2 cellular contexts compared by ENCODE assay signal in the genomic region with DNA sequence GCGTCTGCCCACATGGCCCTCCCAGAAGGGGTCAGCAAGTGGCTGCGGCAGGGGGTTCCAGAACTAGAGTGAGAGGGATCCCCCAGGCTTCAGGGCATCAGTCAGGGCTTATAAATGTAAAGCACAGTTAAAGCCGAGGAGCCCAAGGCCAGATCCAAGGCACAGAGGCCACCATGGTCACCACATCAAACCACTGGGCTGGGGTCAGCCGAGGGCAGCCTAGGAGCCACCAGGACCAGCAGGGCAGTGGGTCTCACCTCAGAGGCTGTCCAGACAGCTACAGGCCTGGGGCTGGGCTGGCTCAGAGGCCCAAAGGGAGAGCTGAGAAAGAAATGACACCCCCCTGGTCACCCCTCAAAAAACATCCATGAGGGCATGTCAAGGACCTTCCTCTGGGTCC.
TF ChIP-seq lines count a peak whose summit lies in the region.

No MANE protein-coding gene starts in this region.

TF ChIP-seq in HepG2, 621 proteins besides CTCF, POLR2A, EP300 and RAD21 (continues in another document):
- TF ChIP-seq ATRX (CRISPR knock-in tag; IDR thresholded peaks at IDR 0.05; ENCODE audit: borderline replicate concordance) = no peak
- TF ChIP-seq ZNF253 (CRISPR knock-in tag; IDR thresholded peaks at IDR 0.05; ENCODE audit: borderline replicate concordance) = no peak
- no peak for TF ChIP-seq ZNF468 (CRISPR knock-in tag; IDR thresholded peaks at IDR 0.05)
- TF ChIP-seq ZNF318 (CRISPR knock-in tag; IDR thresholded peaks at IDR 0.05) = no peak
- TF ChIP-seq NR2F1 (CRISPR knock-in tag; IDR thresholded peaks at IDR 0.05) = 0 out of 4 replicates have a peak, but pooled peaks of 1 of the 2 experiments have one; percentile 12
- no peak for TF ChIP-seq ZSCAN20 (CRISPR knock-in tag; IDR thresholded peaks at IDR 0.05; ENCODE audit: borderline replicate concordance)
- TF ChIP-seq FOXP1 (IDR thresholded peaks at IDR 0.05) = no peak
- no peak for TF ChIP-seq FOXP1 (CRISPR knock-in tag; IDR thresholded peaks at IDR 0.05)
- TF ChIP-seq GMEB1 (CRISPR knock-in tag; IDR thresholded peaks at IDR 0.05; ENCODE audit: borderline replicate concordance) = no peak
- no peak for TF ChIP-seq ZZZ3 (CRISPR knock-in tag; IDR thresholded peaks at IDR 0.05; ENCODE audit: borderline replicate concordance)
- no peak for TF ChIP-seq ZSCAN31 (CRISPR knock-in tag; IDR thresholded peaks at IDR 0.05; ENCODE audit: low read depth)
- TF ChIP-seq HIVEP1 (CRISPR knock-in tag; IDR thresholded peaks at IDR 0.05) = no peak
- TF ChIP-seq, protein P1, sequence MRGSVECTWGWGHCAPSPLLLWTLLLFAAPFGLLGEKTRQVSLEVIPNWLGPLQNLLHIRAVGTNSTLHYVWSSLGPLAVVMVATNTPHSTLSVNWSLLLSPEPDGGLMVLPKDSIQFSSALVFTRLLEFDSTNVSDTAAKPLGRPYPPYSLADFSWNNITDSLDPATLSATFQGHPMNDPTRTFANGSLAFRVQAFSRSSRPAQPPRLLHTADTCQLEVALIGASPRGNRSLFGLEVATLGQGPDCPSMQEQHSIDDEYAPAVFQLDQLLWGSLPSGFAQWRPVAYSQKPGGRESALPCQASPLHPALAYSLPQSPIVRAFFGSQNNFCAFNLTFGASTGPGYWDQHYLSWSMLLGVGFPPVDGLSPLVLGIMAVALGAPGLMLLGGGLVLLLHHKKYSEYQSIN (CRISPR knock-in tag; IDR thresholded peaks at IDR 0.05; ENCODE audit: borderline replicate concordance) = no peak
- no peak for TF ChIP-seq ARNTL (CRISPR knock-in tag; IDR thresholded peaks at IDR 0.05)
- TF ChIP-seq SMAD3 (CRISPR knock-in tag; IDR thresholded peaks at IDR 0.05) = no peak
- TF ChIP-seq NBN (conservative IDR thresholded peaks at IDR 0.05) = no peak

TF ChIP-seq in IMR-90, 13 proteins besides CTCF, POLR2A, EP300 and RAD21:
- no peak for TF ChIP-seq RFX5 (IDR thresholded peaks at IDR 0.05; ENCODE audit: low read depth, low read length)
- no peak for TF ChIP-seq USF2 (IDR thresholded peaks at IDR 0.05; ENCODE audit: low read depth, low read length)
- no peak for TF ChIP-seq FOS (IDR thresholded peaks at IDR 0.05; ENCODE audit: low read depth, low read length)
- no peak for TF ChIP-seq NFE2L2 (IDR thresholded peaks at IDR 0.05; ENCODE audit: low read depth, low read length)
- no peak for TF ChIP-seq MAFK (IDR thresholded peaks at IDR 0.05; ENCODE audit: low read depth, low read length)
- no peak for TF ChIP-seq MAZ (IDR thresholded peaks at IDR 0.05; ENCODE audit: borderline replicate concordance, low read depth, low read length)
- TF ChIP-seq CEBPB (IDR thresholded peaks at IDR 0.05; ENCODE audit: low read depth, low read length) = no peak
- TF ChIP-seq, protein P2, sequence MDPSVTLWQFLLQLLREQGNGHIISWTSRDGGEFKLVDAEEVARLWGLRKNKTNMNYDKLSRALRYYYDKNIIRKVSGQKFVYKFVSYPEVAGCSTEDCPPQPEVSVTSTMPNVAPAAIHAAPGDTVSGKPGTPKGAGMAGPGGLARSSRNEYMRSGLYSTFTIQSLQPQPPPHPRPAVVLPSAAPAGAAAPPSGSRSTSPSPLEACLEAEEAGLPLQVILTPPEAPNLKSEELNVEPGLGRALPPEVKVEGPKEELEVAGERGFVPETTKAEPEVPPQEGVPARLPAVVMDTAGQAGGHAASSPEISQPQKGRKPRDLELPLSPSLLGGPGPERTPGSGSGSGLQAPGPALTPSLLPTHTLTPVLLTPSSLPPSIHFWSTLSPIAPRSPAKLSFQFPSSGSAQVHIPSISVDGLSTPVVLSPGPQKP (IDR thresholded peaks at IDR 0.05; ENCODE audit: borderline replicate concordance, low read depth, low read length) = no peak
- TF ChIP-seq BHLHE40 (IDR thresholded peaks at IDR 0.05; ENCODE audit: low read depth, low read length) = no peak
- TF ChIP-seq MXI1 (IDR thresholded peaks at IDR 0.05; ENCODE audit: borderline replicate concordance, low read depth, low read length) = no peak
- TF ChIP-seq SMC3 (IDR thresholded peaks at IDR 0.05; ENCODE audit: low read depth, low read length) = no peak
- TF ChIP-seq CHD1 (IDR thresholded peaks at IDR 0.05; ENCODE audit: low read depth, low read length) = no peak
- no peak for TF ChIP-seq RCOR1 (IDR thresholded peaks at IDR 0.05; ENCODE audit: insufficient replicate concordance, low read length)
